ENCODE assay signal across 8 cellular contexts in the genomic region with DNA sequence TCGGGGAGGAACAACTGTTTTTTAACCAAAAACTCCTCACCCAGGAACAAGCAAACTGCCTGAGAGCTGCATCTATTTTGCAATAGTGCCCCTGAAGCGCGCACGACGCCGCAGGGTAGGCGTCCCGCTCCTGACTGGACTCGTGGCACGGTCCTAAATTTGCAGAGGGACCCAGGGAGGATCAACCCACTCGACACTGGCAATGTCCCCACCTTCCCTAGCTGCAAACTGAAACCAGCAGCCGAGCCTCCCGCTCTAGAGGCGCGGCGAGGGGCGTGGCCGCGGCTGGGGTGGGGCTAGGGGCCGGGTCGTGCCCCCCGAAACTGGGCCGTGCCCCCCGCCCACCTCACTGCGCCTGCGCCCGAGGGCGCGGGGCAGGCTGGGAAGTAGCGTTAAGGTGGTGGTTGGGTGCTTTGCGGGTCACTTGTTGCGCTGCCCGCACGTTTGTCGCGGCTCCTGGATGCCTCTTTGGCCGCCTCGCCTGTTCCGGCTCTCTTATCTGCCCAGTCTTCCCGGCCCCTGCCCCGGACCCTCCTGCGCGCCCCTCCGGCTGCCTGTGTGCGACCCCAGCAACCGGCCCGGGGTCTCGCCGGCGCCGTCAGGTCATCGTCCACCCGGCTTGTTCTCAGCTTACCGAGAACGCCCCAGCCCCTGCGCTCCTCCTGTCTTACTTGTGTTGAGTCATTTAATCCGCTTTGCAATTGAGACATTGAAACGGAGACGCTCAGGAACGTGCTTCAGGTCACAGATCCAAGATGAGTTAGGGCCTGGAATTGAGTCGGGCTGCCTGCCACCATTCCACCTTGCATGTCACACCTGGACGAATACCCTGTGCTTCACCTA. TPM values are rescaled to one million over a fixed set of nuclear protein-coding genes. Genes with fewer than 3 reads are reported as not detected.
DNase-seq lines count a peak whose midpoint lies in the region; ATAC-seq, FAIRE-seq and TF ChIP-seq lines count a peak whose summit lies in the region.

No MANE protein-coding gene starts in this region.

- H3K9ac ChIP-seq in keratinocyte (ENCODE audit: control insufficient read depth, extremely low read depth, insufficient read depth, low read length), result peak overlapping the region; percentile 73

- peak overlapping the region; percentile 71 to 81 (median 76) for H3K4me3 ChIP-seq in keratinocyte (ENCODE audit: control insufficient read depth in 2 of 3, extremely low read depth in 1 of 3, insufficient read depth in 2 of 3, low read depth in 1 of 3, low read length in 3 of 3)

- H3K4me2 ChIP-seq in keratinocyte (ENCODE audit: control insufficient read depth, extremely low read depth, insufficient read depth, low read depth, low read length), result peak overlapping the region; percentile 93

- H4K20me1 ChIP-seq in keratinocyte (ENCODE audit: control insufficient read depth, extremely low read depth, insufficient read depth, low read length), result no peaks in the 10 kb centered on the region

- H3K4me1 ChIP-seq in keratinocyte (ENCODE audit: control insufficient read depth, extremely low read depth, insufficient read depth, low read length), result peaks cover 3% of the 10 kb centered on the region

- DNase-seq in AG08396 (ENCODE audit: low spot score), result peak; percentile 97
- DNase-seq in NCI-H345 (lab: John Stamatoyannopoulos, UW), result peak; percentile 95
- peak; percentile 66 for DNase-seq in activated CD4-positive, CD25-positive, alpha-beta regulatory T cell treated with anti-CD3 and anti-CD28 coated beads, Interleukin-2, amount 50 U/mL, for 16 hours (ENCODE audit: low read depth, low spot score)
- peak; percentile 80 for DNase-seq in central memory CD4-positive, alpha-beta T cell
- DNase-seq in keratinocyte (ENCODE audit: low read depth, low spot score), result peak; percentile 36
- peak; percentile 78 to 89 (median 86) for DNase-seq in stimulated activated CD4-positive, alpha-beta T cell treated with anti-CD3 and anti-CD28 coated beads, Interleukin-12 subunit alpha, Interleukin-12 subunit beta, amount 100 ng/mL, for 48 hours (ENCODE audit: low read depth in 2 of 3, low spot score in 1 of 3)

- ATAC-seq in GM18873 (IDR thresholded peaks at IDR 0.05; ENCODE audit: low FRiP score, unreplicated experiment) (peak; percentile 82), HG03103 (IDR thresholded peaks at IDR 0.05; ENCODE audit: low read depth, unreplicated experiment) (peak; percentile 92)

- peak overlapping the region; percentile 94 for H2AFZ ChIP-seq in keratinocyte (ENCODE audit: control insufficient read depth, low read length)

- H3K9me3 ChIP-seq in keratinocyte (ENCODE audit: control insufficient read depth, low read depth, low read length), result no peaks in the 10 kb centered on the region

- FAIRE-seq in keratinocyte (lab: Jason Lieb, UNC), result no peak

- H3K9me1 ChIP-seq in keratinocyte (ENCODE audit: control insufficient read depth, extremely low read depth, insufficient read depth, low read length), result no peaks in the 10 kb centered on the region

- no peak for TF ChIP-seq CTCF in keratinocyte (optimal IDR thresholded peaks at IDR 0.05 in 1 of 3, IDR thresholded peaks at IDR 0.05 in 1 of 3, conservative IDR thresholded peaks at IDR 0.05 in 1 of 3; ENCODE audit: extremely low read depth in 1 of 3, insufficient read depth in 2 of 3, low read length in 3 of 3)

- H3K79me2 ChIP-seq in keratinocyte (ENCODE audit: control insufficient read depth, insufficient read depth, low read length), result no peaks in the 10 kb centered on the region

- dilution Hi-C loops in keratinocyte (cut with MboI; ENCODE audit: extremely low pct_ligation_motif_present, low sequenced_read_pairs), result no loop called here

- H3K36me3 ChIP-seq in keratinocyte (ENCODE audit: control insufficient read depth in 2 of 2, extremely low read depth in 1 of 2, insufficient read depth in 2 of 2, low read length in 2 of 2), result no peaks in the 10 kb centered on the region

- no peaks in the 10 kb centered on the region for H3K27me3 ChIP-seq in keratinocyte (ENCODE audit: control insufficient read depth, extremely low read depth, insufficient read depth, low read length)

- peak overlapping the region; percentile 36 for H3K27ac ChIP-seq in keratinocyte (ENCODE audit: control insufficient read depth, insufficient read depth, low read length)

RNA-seq across cellular contexts. Expression of gene LSM14A, which starts 37.9 kb away (rescaled TPM):
- 77.8 to 103 TPM (median 78.4 TPM) in 3 replicates for polyA plus RNA-seq in keratinocyte
- polyA plus RNA-seq in keratinocyte (2011; ENCODE audit: low read depth), result 101 TPM
- 62.1 and 94.2 TPM in 2 replicates for polyA plus RNA-seq in keratinocyte (2011; cell fraction: cytosol; rRNA removed)
- 50.3 and 52.6 TPM in 2 replicates for polyA plus RNA-seq in keratinocyte (2011; cell fraction: nucleus; rRNA removed)
- 64.6 and 90.1 TPM in 2 replicates for polyA plus RNA-seq in keratinocyte (2012; ENCODE audit: low replicate concordance)
- 77.1 to 125 TPM (median 119 TPM) in 3 replicates for polyA minus RNA-seq in keratinocyte
- 81.9 TPM for polyA minus RNA-seq in keratinocyte (2011; cell fraction: cytosol; rRNA and poly(A)+ RNA removed)
- 39.0 and 56.3 TPM in 2 replicates for polyA minus RNA-seq in keratinocyte (2011; cell fraction: nucleus; rRNA and poly(A)+ RNA removed)

Comparison
In these comparisons a context has a peak if more than half of its experiments do, and no peak if none do; other contexts are left out.
1. Peak in every context shown above with its lines: DNase-seq, ATAC-seq, H3K4me3 ChIP-seq and H3K27ac ChIP-seq.
2. DNase-seq: peak in every context shown above with its lines; median percentile 97 in AG08396; 95 in NCI-H345; 86 in stimulated activated CD4-positive, alpha-beta T cell treated with anti-CD3 and anti-CD28 coated beads, Interleukin-12 subunit alpha, Interleukin-12 subunit beta, amount 100 ng/mL, for 48 hours; 80 in central memory CD4-positive, alpha-beta T cell; 66 in activated CD4-positive, CD25-positive, alpha-beta regulatory T cell treated with anti-CD3 and anti-CD28 coated beads, Interleukin-2, amount 50 U/mL, for 16 hours; 36 in keratinocyte.